Comparison of ENCODE assay signal across 1 cellular context in genomic region chr6:143840595-143840994, GRCh38.
A peak's percentile ranks its signal among the peaks of the same experiment; 100 is the strongest.
TF ChIP-seq lines count a peak whose summit lies in the region.

No MANE protein-coding gene starts in this region.

TF ChIP-seq in K562, 482 proteins besides CTCF, POLR2A, EP300 and RAD21:
- TF ChIP-seq ID3 (CRISPR knock-in tag; IDR thresholded peaks at IDR 0.05) (no peak), ID3 (tag; IDR thresholded peaks at IDR 0.05) (no peak), RCOR1 (IDR thresholded peaks at IDR 0.05; ENCODE audit: borderline replicate concordance in 1 of 2, low read depth in 2 of 2, low read length in 2 of 2) (peak in 1 of 2 experiments; percentile 88; a peak in 2 of 4 replicates), NONO (IDR thresholded peaks at IDR 0.05; ENCODE audit: low read depth in 2 of 2, low read length in 1 of 2) (no peak), RBFOX2 (IDR thresholded peaks at IDR 0.05; ENCODE audit: low read depth, low read length) (no peak), RAD51 (IDR thresholded peaks at IDR 0.05; ENCODE audit: borderline replicate concordance, low read depth) (no peak), ZNF354B (CRISPR knock-in tag; IDR thresholded peaks at IDR 0.05) (no peak), KDM1A (IDR thresholded peaks at IDR 0.05) (peak; percentile 68 to 71; a peak in 3 of 4 replicates), CUX1 (CRISPR knock-in tag; IDR thresholded peaks at IDR 0.05) (no peak), PHF8 (IDR thresholded peaks at IDR 0.05; ENCODE audit: borderline replicate concordance, low read length) (no peak), SIX5 (IDR thresholded peaks at IDR 0.05; ENCODE audit: borderline replicate concordance in 1 of 2, insufficient read depth in 1 of 2, low read depth in 1 of 2, low read length in 2 of 2) (no peak), HMBOX1 (IDR thresholded peaks at IDR 0.05) (peak; percentile 49; the same call in 1 of the 2 replicates), CBFA2T3 (IDR thresholded peaks at IDR 0.05) (0 out of 2 replicates have a peak, but pooled peaks have one; percentile 7), ZNF449 (CRISPR knock-in tag; IDR thresholded peaks at IDR 0.05) (no peak), TRIM25 (IDR thresholded peaks at IDR 0.05; ENCODE audit: borderline replicate concordance) (no peak), NKRF (IDR thresholded peaks at IDR 0.05; ENCODE audit: borderline replicate concordance) (no peak), JUND (IDR thresholded peaks at IDR 0.05; ENCODE audit: borderline replicate concordance, low read depth, low read length) (no peak), JUND (tag; IDR thresholded peaks at IDR 0.05; ENCODE audit: borderline replicate concordance, low read depth, low read length) (no peak)
